Comparison of ENCODE assay signal across 9 cellular contexts in the genomic region with DNA sequence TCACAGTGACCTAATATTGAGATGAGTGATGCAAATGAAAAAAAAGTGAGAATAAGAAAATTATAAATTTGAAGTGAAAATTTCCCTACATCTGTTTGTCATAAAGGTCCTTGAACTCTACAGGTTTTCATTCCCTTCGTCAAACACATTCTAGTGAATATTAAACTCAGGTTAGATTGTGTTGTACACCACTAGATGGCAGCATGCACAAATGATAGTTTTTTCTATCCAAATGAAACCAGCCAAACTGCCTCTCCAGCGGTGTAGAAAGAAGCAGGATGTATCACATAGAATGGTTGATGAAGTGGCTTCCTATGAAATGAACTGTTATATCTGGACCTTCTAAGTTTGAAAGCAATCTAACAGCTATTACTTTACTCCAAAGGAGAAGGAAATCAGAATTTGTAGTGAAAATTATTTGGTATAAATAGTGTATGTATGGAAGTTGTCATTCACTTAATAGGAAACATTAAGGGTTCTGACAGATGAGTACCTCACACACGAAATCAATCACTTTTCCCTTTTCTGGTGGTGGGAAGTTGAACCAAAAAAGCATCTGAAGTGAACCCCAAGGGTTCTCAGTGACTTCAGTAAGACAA.
DNase-seq lines count a peak whose midpoint lies in the region; ATAC-seq, FAIRE-seq and TF ChIP-seq lines count a peak whose summit lies in the region.
"Had no signal": no experiment of that assay in that cellular context is flagged by ENCODE, and none has a peak within 500 bp of the region (broad histone marks: within the 10 kb centered on the region; RNA-seq: fewer than 3 reads in every experiment).

No MANE protein-coding gene starts in this region.

- no peaks in the 10 kb centered on the region for H4K20me1 ChIP-seq in KMS-11 (ENCODE audit: insufficient read depth)
- H4K20me1 ChIP-seq in HepG2 (ENCODE audit: insufficient read depth, low read length): no peaks in the 10 kb centered on the region

- in situ Hi-C loops in HepG2 (cut with HindIII; ENCODE audit: extremely low pct_ligation_motif_present, low pct_unique_long_range_greater_than_20kb): loop anchor here (25.0 kb wide), 1 partner anchor 1996 kb away; no protein-coding TSS in a partner anchor

- TF ChIP-seq POLR2A in A549 (IDR thresholded peaks at IDR 0.05; ENCODE audit: low read length) (no peak), HepG2 (IDR thresholded peaks at IDR 0.05; ENCODE audit: insufficient read depth in 1 of 2, low read depth in 2 of 2, low read length in 2 of 2) (no peak)

- peak; percentile 13 for FAIRE-seq in A549 (lab: Jason Lieb, UNC)
- peak; percentile 75 for FAIRE-seq in RCC 7860 (lab: Jason Lieb, UNC)
- peak; percentile 64 for FAIRE-seq in HepG2 (lab: Jason Lieb, UNC)
- FAIRE-seq in urothelium cell line (lab: Jason Lieb, UNC): no peak

- H3K36me3 ChIP-seq in KMS-11 (ENCODE audit: insufficient read depth) (no peaks in the 10 kb centered on the region), HepG2 (replicated peaks in 1 of 2; ENCODE audit: control insufficient read depth in 1 of 2, insufficient read depth in 2 of 2, low read length in 2 of 2) (no peaks in the 10 kb centered on the region)

- H3K79me2 ChIP-seq in KMS-11 (ENCODE audit: insufficient read depth, low read depth) (no peaks in the 10 kb centered on the region), HepG2 (ENCODE audit: insufficient read depth, low read length) (no peaks in the 10 kb centered on the region)

- H3K9ac ChIP-seq in KMS-11: no peak overlapping the region
- no peak overlapping the region for H3K9ac ChIP-seq in HepG2 (ENCODE audit: insufficient read depth, low read depth, low read length)

- H3K4me3 ChIP-seq in A549: no peak overlapping the region
- H3K4me3 ChIP-seq in KMS-11 (IDR thresholded peaks at IDR 0.05; ENCODE audit: insufficient read depth, low read depth, low read length): no peak overlapping the region
- no peak overlapping the region for H3K4me3 ChIP-seq in choroid plexus epithelial cell (ENCODE audit: low read depth, low read length)
- H3K4me3 ChIP-seq in HepG2 (replicated peaks in 1 of 3; ENCODE audit: insufficient read depth in 1 of 3, low read depth in 2 of 3, low read length in 3 of 3): no peak overlapping the region
- H3K4me3 ChIP-seq: skin epidermis had no signal

- H3K9me3 ChIP-seq in A549 (no peaks in the 10 kb centered on the region), HepG2 (ENCODE audit: low read length) (no peaks in the 10 kb centered on the region)

- BruUV-seq in HepG2 (replicated peaks; lab: Mats Ljungman, UMichigan): no TSS peak

- H3K4me2 ChIP-seq in A549 (no peak overlapping the region), KMS-11 (no peak overlapping the region; the same call in 1 of the 2 replicates), HepG2 (ENCODE audit: low read depth, low read length) (no peak overlapping the region)

- no peak for TF ChIP-seq EP300 in A549 (IDR thresholded peaks at IDR 0.05)
- TF ChIP-seq EP300 in HepG2 (IDR thresholded peaks at IDR 0.05; ENCODE audit: low read depth in 2 of 2, low read length in 2 of 2): no peak
- TF ChIP-seq EP300 in HepG2 (CRISPR knock-in tag; IDR thresholded peaks at IDR 0.05; ENCODE audit: borderline replicate concordance): no peak

- DNase-seq in A549 (ENCODE audit: low read depth in 1 of 2, low spot score in 1 of 2) (peak; percentile 28 to 65), GM03348 (ENCODE audit: low spot score) (peak; percentile 63), H4 (ENCODE audit: low spot score) (peak; percentile 79), RCC 7860 (ENCODE audit: low spot score) (peak; percentile 49), choroid plexus epithelial cell (ENCODE audit: low read depth) (peak; percentile 86), HepG2 (ENCODE audit: low spot score) (peak; percentile 54), urothelium cell line (ENCODE audit: low spot score) (peak; percentile 46)

- H3K27me3 ChIP-seq in KMS-11 (ENCODE audit: insufficient read depth, low read depth): no peaks in the 10 kb centered on the region
- no peaks in the 10 kb centered on the region; a peak in 1 of 5 replicates for H3K27me3 ChIP-seq in HepG2 (ENCODE audit: control insufficient read depth in 1 of 2, insufficient read depth in 2 of 2, low read length in 2 of 2)

- no peaks in the 10 kb centered on the region for H3K4me1 ChIP-seq in A549
- H3K4me1 ChIP-seq in KMS-11 (ENCODE audit: low read depth, poor library complexity, severe bottlenecking): peaks cover 4% of the 10 kb centered on the region
- no peaks in the 10 kb centered on the region for H3K4me1 ChIP-seq in HepG2 (ENCODE audit: insufficient read depth, low read length)

- TF ChIP-seq RAD21 in A549 (conservative IDR thresholded peaks at IDR 0.05 in 1 of 2, IDR thresholded peaks at IDR 0.05 in 1 of 2): peak; percentile 77 to 78
- peak; percentile 51 for TF ChIP-seq RAD21 in HepG2 (CRISPR knock-in tag; IDR thresholded peaks at IDR 0.05)

- WGBS in A549 (ENCODE audit: missing lambda C conversion rate): 7% methylated on average over 3 of the region's 3 CpGs
- 1% methylated on average over 3 of the region's 3 CpGs for WGBS in HepG2 (ENCODE audit: low lambda C conversion rate)

- no peak overlapping the region for H3K27ac ChIP-seq in A549
- no peak overlapping the region for H3K27ac ChIP-seq in KMS-11
- H3K27ac ChIP-seq in HepG2 (ENCODE audit: extremely low read length, insufficient read depth, low read length): no peak overlapping the region
- H3K27ac ChIP-seq: skin epidermis had no signal

- peak; percentile 65 for TF ChIP-seq CTCF in A549 (IDR thresholded peaks at IDR 0.05)
- peak; percentile 87 for TF ChIP-seq CTCF in KMS-11 (conservative IDR thresholded peaks at IDR 0.05; ENCODE audit: low read depth, low read length)
- peak; percentile 60 for TF ChIP-seq CTCF in choroid plexus epithelial cell (conservative IDR thresholded peaks at IDR 0.05; ENCODE audit: low read depth, low read length)
- peak; percentile 76 for TF ChIP-seq CTCF in HepG2 (CRISPR knock-in tag; IDR thresholded peaks at IDR 0.05)

- intact Hi-C loops in HepG2 (cut with micrococcal nuclease; ENCODE audit: unreplicated experiment): loop anchor here (1.0 to 5.0 kb wide), 2 partner anchors 346 to 1186 kb away; no protein-coding TSS in a partner anchor

- H2AFZ ChIP-seq in KMS-11 (ENCODE audit: low read depth) (no peak overlapping the region), HepG2 (ENCODE audit: low read length) (no peak overlapping the region)

- POLR2A ChIA-PET in A549 (lab: Yijun Ruan, JAX) (no interaction called here), HepG2 (lab: Yijun Ruan, JAX) (no interaction called here)

- CTCF ChIA-PET in A549 (lab: Yijun Ruan, JAX): interaction anchor here (0.7 to 1.3 kb wide), 7 partner anchors 15 to 935 kb away, joined by 3 to 5 read pairs (median 3); no protein-coding TSS in a partner anchor
- CTCF ChIA-PET in HepG2 (lab: Yijun Ruan, JAX; ENCODE audit: low intra/inter-chr PET ratio, low total read pairs): no interaction called here

- ATAC-seq in A549 (peak; percentile 72 to 85), HepG2 (peak; percentile 84)

TF ChIP-seq in A549, 52 proteins besides CTCF, POLR2A, EP300 and RAD21:
- TF ChIP-seq MAZ (IDR thresholded peaks at IDR 0.05; ENCODE audit: borderline replicate concordance, low read depth, low read length): no peak
- peak; percentile 68 for TF ChIP-seq SMC3 (IDR thresholded peaks at IDR 0.05)

TF ChIP-seq in HepG2, 621 proteins besides CTCF, POLR2A, EP300 and RAD21:
- no peak for TF ChIP-seq AKAP8 (CRISPR knock-in tag; IDR thresholded peaks at IDR 0.05)
- no peak for TF ChIP-seq ZNF446 (CRISPR knock-in tag; IDR thresholded peaks at IDR 0.05)
- TF ChIP-seq STAG1 (CRISPR knock-in tag; IDR thresholded peaks at IDR 0.05): peak; percentile 86
- TF ChIP-seq SMC3 (IDR thresholded peaks at IDR 0.05; ENCODE audit: low read length): peak; percentile 47; the same call in 1 of the 2 replicates
- TF ChIP-seq ZNF101 (CRISPR knock-in tag; IDR thresholded peaks at IDR 0.05; ENCODE audit: borderline replicate concordance, low read depth): no peak
TF ChIP-seq in HepG2: peak in this region for 2.

Comparison
In these comparisons a context has a peak if more than half of its experiments do, and no peak if none do; other contexts are left out.
1. Of the 38 proteins assayed by ChIP-seq in both HepG2 and A549: peak only in HepG2: none; only in A549: none; in both: CTCF, RAD21 and SMC3; in neither: 35.